ENCODE assay signal across 8 cellular contexts in the genomic region with DNA sequence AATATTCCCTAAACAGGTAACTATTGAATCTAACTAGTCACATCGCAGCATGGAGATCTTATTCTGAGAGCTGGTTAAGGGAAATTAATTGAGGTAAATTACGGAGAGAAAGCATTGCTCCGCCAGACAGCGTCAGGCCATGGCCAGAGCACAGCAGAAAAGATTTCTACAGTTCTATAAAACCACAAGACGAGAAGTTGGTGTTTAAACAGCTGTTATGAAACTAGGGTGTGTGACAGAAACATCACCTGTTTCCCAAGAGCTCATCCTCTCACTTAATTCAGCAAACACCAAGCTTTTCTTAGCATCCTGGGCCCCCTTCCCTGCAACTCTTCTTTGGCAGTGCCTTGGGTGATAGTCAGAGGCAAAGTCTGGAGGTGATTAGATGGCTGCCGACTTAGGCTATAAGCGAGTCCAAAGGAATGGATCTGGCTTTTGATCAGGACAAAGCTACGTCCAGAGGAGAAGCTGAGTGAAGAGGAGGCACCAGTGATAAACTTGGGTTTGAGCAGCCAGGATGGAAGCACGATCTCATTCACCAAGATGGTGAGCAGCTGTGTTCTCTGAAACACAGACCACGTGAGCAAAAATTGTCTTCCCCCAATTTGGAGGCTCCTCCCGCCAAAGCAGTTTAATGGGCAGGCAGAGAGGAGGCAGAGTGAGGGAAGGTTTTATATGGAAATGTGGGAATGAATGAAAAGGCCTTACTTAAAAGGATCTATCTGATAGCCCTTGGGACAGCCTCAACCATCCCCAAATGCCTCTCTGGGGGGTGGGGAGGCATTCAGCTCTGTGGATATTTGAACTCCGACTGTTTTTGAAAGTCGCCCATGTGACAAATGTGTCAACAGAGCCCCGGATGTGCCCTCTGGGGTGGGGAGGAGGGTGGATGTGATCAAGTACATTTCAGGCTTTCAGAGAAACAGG. TPM values are rescaled to one million over a fixed set of nuclear protein-coding genes. Genes with fewer than 3 reads are reported as not detected.
DNase-seq lines count a peak whose midpoint lies in the region; ATAC-seq and TF ChIP-seq lines count a peak whose summit lies in the region.

No MANE protein-coding gene starts in this region.

- ATAC-seq in GM19463 (IDR thresholded peaks at IDR 0.05; ENCODE audit: unreplicated experiment) = peak; percentile 35
- peak; percentile 50 for ATAC-seq in HG03571 (IDR thresholded peaks at IDR 0.05; ENCODE audit: unreplicated experiment)
- no peak for ATAC-seq in gastroesophageal sphincter

- no peaks in the 10 kb centered on the region for H3K36me3 ChIP-seq in gastroesophageal sphincter

- no peaks in the 10 kb centered on the region for H3K27me3 Mint-ChIP-seq in CD14-positive monocyte (ENCODE audit: low read depth in 3 of 3)

- peaks cover 0 to 29% (median 17%) of the 10 kb centered on the region in 3 donors for H3K4me1 ChIP-seq in gastroesophageal sphincter

- peaks cover 0 to 7% of the 10 kb centered on the region in 2 donors for H3K36me3 Mint-ChIP-seq in CD14-positive monocyte

- H3K9me3 ChIP-seq in gastroesophageal sphincter = no peaks in the 10 kb centered on the region

- H3K4me3 ChIP-seq in gastroesophageal sphincter = no peak overlapping the region

- 71 to 78% methylated on average over 3 to 14 of the region's 14 CpGs for WGBS in gastroesophageal sphincter (ENCODE audit: low coverage in 1 of 2), 2 donors

- no peak for TF ChIP-seq EP300 in gastroesophageal sphincter (IDR thresholded peaks at IDR 0.05)

- peaks cover 13% of the 10 kb centered on the region for H3K4me1 Mint-ChIP-seq in CD14-positive monocyte

- intact Hi-C loops in CD14-positive monocyte (cut with micrococcal nuclease) (loop anchor here in 1 of 2 donors (1.0 kb wide), 1 partner anchor 9 kb away; no protein-coding TSS in a partner anchor), posterior vena cava (cut with DNase I) (loop anchor here in 1 of 2 donors (10.0 kb wide), 1 partner anchor 129 kb away; no protein-coding TSS in a partner anchor)

- no peak overlapping the region for H3K27ac Mint-ChIP-seq in CD14-positive monocyte

- no peak for TF ChIP-seq POLR2A in gastroesophageal sphincter (IDR thresholded peaks at IDR 0.05)

- DNase-seq in CD14-positive monocyte (ENCODE audit: low spot score) = peak; percentile 87
- DNase-seq in activated CD4-positive, alpha-beta T cell treated with anti-CD3 and anti-CD28 coated beads, Interleukin-2, amount 50 U/mL, for 1 hour = peak; percentile 82
- DNase-seq in stimulated activated CD4-positive, alpha-beta T cell treated with anti-CD3 and anti-CD28 coated beads, Interleukin-4, amount 100 ng/mL, for 24 hours = peak; percentile 76
- no peak for DNase-seq in posterior vena cava (ENCODE audit: low spot score)
- no peak for DNase-seq in iPS-NIHi11 (ENCODE audit: low spot score)

- TF ChIP-seq CTCF in CD14-positive monocyte (IDR thresholded peaks at IDR 0.05) (no peak), gastroesophageal sphincter (IDR thresholded peaks at IDR 0.05) (no peak)

- H3K27ac ChIP-seq in gastroesophageal sphincter = peak overlapping the region in 3 of 4 donors; percentile 19 to 42 (median 30)

- H3K27me3 ChIP-seq in gastroesophageal sphincter = no peaks in the 10 kb centered on the region

- H3K9me3 Mint-ChIP-seq in CD14-positive monocyte = no peaks in the 10 kb centered on the region

- peak overlapping the region in 1 of 2 donors; percentile 38 for H3K4me3 Mint-ChIP-seq in CD14-positive monocyte

RNA-seq across cellular contexts. Expression of gene PKDCC, which starts 57.8 kb away (rescaled TPM):
- not detected for polyA plus RNA-seq in CD14-positive monocyte
- total RNA-seq in gastroesophageal sphincter (100 to 1,000 TPM in 3 of 4 donors, 10 to 100 TPM in 1; 89.0 to 277 (median 194) TPM), posterior vena cava (100 to 1,000 TPM; 137 to 169 TPM)

Comparison
In these comparisons a context has a peak if more than half of its experiments do, and no peak if none do; other contexts are left out.
1. DNase-seq: peak in CD14-positive monocyte (single experiment), activated CD4-positive, alpha-beta T cell treated with anti-CD3 and anti-CD28 coated beads, Interleukin-2, amount 50 U/mL, for 1 hour (single experiment) and stimulated activated CD4-positive, alpha-beta T cell treated with anti-CD3 and anti-CD28 coated beads, Interleukin-4, amount 100 ng/mL, for 24 hours (single experiment); none in posterior vena cava (single experiment) and iPS-NIHi11 (single experiment).